13 cellular contexts compared by ENCODE assay signal in the genomic region with DNA sequence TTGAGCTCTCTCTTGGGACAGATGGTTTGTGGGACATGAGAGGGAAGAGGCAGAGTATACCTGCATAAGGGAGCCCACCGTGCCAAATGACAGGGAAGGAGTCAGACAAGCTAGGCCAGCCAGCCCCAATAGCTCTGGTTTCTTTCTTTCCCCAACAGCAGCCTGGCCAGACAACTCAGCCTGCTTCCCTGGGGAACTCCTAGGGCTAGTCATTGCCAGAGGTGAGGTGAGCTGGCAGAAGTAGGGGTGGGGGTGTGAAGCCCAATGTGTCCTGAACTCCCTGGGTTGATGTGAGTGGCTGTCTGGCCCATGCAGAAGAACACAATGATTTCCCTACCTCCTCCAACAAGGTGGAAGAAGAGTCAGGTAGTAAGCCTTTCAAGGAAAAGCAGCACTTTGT.
DNase-seq lines count a peak whose midpoint lies in the region; ATAC-seq and TF ChIP-seq lines count a peak whose summit lies in the region.
"Had no signal": no experiment of that assay in that cellular context is flagged by ENCODE, and none has a peak within 500 bp of the region (broad histone marks: within the 10 kb centered on the region; RNA-seq: fewer than 3 reads in every experiment).

No MANE protein-coding gene starts in this region.

- H3K27ac Mint-ChIP-seq in activated CD4-positive, alpha-beta T cell treated with anti-CD3 and anti-CD28 coated beads, Interleukin-2, amount 10 ng/mL, durations not matched to agents 7 days and 5 days: no peak overlapping the region
- H3K27ac Mint-ChIP-seq: CD4-positive, alpha-beta T cell had no signal

- no peaks in the 10 kb centered on the region for H3K27me3 Mint-ChIP-seq in activated CD4-positive, alpha-beta T cell treated with anti-CD3 and anti-CD28 coated beads, Interleukin-2, amount 10 ng/mL, durations not matched to agents 7 days and 5 days
- H3K27me3 Mint-ChIP-seq: CD4-positive, alpha-beta T cell; central memory CD8-positive, alpha-beta T cell had no signal

- CTCF ChIA-PET in activated CD4-positive, alpha-beta T cell treated with anti-CD3 and anti-CD28 coated beads, Interleukin-2, amount 10 ng/mL, durations not matched to agents 7 days and 5 days (lab: Charles Lee): interaction anchor here (0.6 kb wide), 1 partner anchor 32 kb away, joined by 3 read pairs; no protein-coding TSS in a partner anchor

- H3K4me1 ChIP-seq in spleen (peaks cover 0 to 9% (median 0%) of the 10 kb centered on the region in 6 donors), upper lobe of right lung (no peaks in the 10 kb centered on the region)

- H3K27ac ChIP-seq in epithelial cell of prostate: peak overlapping the region; percentile 72
- peak overlapping the region in 1 of 8 donors; percentile 26 for H3K27ac ChIP-seq in spleen
- no peak overlapping the region for H3K27ac ChIP-seq in upper lobe of right lung
- H3K27ac ChIP-seq: SK-N-MC had no signal

- H3K4me3 Mint-ChIP-seq in activated CD4-positive, alpha-beta T cell treated with anti-CD3 and anti-CD28 coated beads, Interleukin-2, amount 10 ng/mL, durations not matched to agents 7 days and 5 days: no peak overlapping the region
- H3K4me3 Mint-ChIP-seq: CD4-positive, alpha-beta T cell; central memory CD8-positive, alpha-beta T cell had no signal

- peaks cover 0 to 5% (median 0%) of the 10 kb centered on the region in 6 donors for H3K36me3 ChIP-seq in spleen
- H3K36me3 ChIP-seq in upper lobe of right lung: no peaks in the 10 kb centered on the region

- TF ChIP-seq CTCF in spleen (IDR thresholded peaks at IDR 0.05 in 8 of 11, conservative IDR thresholded peaks at IDR 0.05 in 3 of 11) (no peak), upper lobe of right lung (IDR thresholded peaks at IDR 0.05) (no peak)

- peaks cover 9% of the 10 kb centered on the region for H3K36me3 Mint-ChIP-seq in activated CD4-positive, alpha-beta T cell treated with anti-CD3 and anti-CD28 coated beads, Interleukin-2, amount 10 ng/mL, durations not matched to agents 7 days and 5 days (ENCODE audit: low read depth)

- intact Hi-C loops in spleen (cut with DNase I; ENCODE audit: low total_unique reads): no loop called here
- intact Hi-C loops in upper lobe of right lung (cut with DNase I): no loop called here

- peaks cover 0 to 8% (median 0%) of the 10 kb centered on the region in 8 donors for H3K9me3 ChIP-seq in spleen
- H3K9me3 ChIP-seq in upper lobe of right lung: no peaks in the 10 kb centered on the region

- H3K4me1 Mint-ChIP-seq in activated CD4-positive, alpha-beta T cell treated with anti-CD3 and anti-CD28 coated beads, Interleukin-2, amount 10 ng/mL, durations not matched to agents 7 days and 5 days: peaks cover 3% of the 10 kb centered on the region

- peak; percentile 5 for DNase-seq in activated CD4-positive, alpha-beta T cell treated with anti-CD3 and anti-CD28 coated beads for 48 hours
- no peak for DNase-seq in activated CD4-positive, alpha-beta T cell treated with anti-CD3 and anti-CD28 coated beads, Interleukin-2, amount 10 ng/mL, durations not matched to agents 7 days and 5 days
- DNase-seq in epithelial cell of prostate (ENCODE audit: low read depth, low spot score): no peak
- DNase-seq in spleen: peak; percentile 35
- no peak for DNase-seq in SKM-1 (lab: John Stamatoyannopoulos, UW; ENCODE audit: unreplicated experiment)
- DNase-seq in upper lobe of right lung: no peak
- no peak for DNase-seq in left lobe of liver (ENCODE audit: low spot score)
- DNase-seq: CD4-positive, alpha-beta T cell; NCI-H1694; NCI-H446 treated with DMSO at 0.1 percent for 48 hours had no signal

- H3K9me3 Mint-ChIP-seq in activated CD4-positive, alpha-beta T cell treated with anti-CD3 and anti-CD28 coated beads, Interleukin-2, amount 10 ng/mL, durations not matched to agents 7 days and 5 days: peaks cover 2% of the 10 kb centered on the region
- H3K9me3 Mint-ChIP-seq: central memory CD8-positive, alpha-beta T cell had no signal

- H3K27me3 ChIP-seq in spleen (replicated peaks in 1 of 7) (peaks cover 0 to 5% (median 0%) of the 10 kb centered on the region in 7 donors), upper lobe of right lung (no peaks in the 10 kb centered on the region)

- ATAC-seq in HG02759 (IDR thresholded peaks at IDR 0.05; ENCODE audit: unreplicated experiment): peak; percentile 45
- no peak for ATAC-seq in upper lobe of right lung
- ATAC-seq in left lobe of liver: no peak

- WGBS in spleen, 5 donors: 78 to 100% (median 90%) methylated on average over 1 of the region's 1 CpG

- no peak for TF ChIP-seq POLR2A in spleen (IDR thresholded peaks at IDR 0.05)

- H3K4me3 ChIP-seq in spleen (no peak overlapping the region), upper lobe of right lung (no peak overlapping the region)
- H3K4me3 ChIP-seq: SK-N-MC had no signal

- POLR2A ChIA-PET in activated CD4-positive, alpha-beta T cell treated with anti-CD3 and anti-CD28 coated beads, Interleukin-2, amount 10 ng/mL, durations not matched to agents 7 days and 5 days (lab: Charles Lee): no interaction called here

Comparison
In these comparisons a context has a peak if more than half of its experiments do, and no peak if none do; other contexts are left out.
1. DNase-seq: peak in activated CD4-positive, alpha-beta T cell treated with anti-CD3 and anti-CD28 coated beads for 48 hours (single experiment) and spleen (single experiment); none in activated CD4-positive, alpha-beta T cell treated with anti-CD3 and anti-CD28 coated beads, Interleukin-2, amount 10 ng/mL, durations not matched to agents 7 days and 5 days (single experiment), epithelial cell of prostate (single experiment), SKM-1 (single experiment), upper lobe of right lung (single experiment) and left lobe of liver (single experiment).